In the genomic region with DNA sequence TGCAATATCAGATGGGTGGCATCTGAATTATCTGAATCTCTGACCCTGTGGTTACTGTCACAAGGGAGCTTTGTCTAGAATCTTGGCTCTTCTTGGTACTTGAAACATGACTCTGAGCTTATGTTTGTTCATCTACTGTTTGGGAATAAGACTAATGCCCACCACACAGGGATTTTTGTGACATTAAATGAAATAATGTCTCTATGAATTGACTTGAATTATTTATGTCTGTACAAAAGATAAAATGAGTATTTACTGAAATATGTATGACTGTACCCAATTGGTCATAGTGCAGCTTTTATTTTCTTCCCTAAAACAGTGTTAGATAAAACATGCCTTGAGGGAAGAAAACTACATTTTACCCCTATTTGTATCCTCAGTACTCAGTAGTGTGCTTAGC, we compare ENCODE assay signal across 15 cellular contexts.
DNase-seq lines count a peak whose midpoint lies in the region; ATAC-seq, FAIRE-seq and TF ChIP-seq lines count a peak whose summit lies in the region.
"Had no signal": no experiment of that assay in that cellular context is flagged by ENCODE, and none has a peak within 500 bp of the region (broad histone marks: within the 10 kb centered on the region; RNA-seq: fewer than 3 reads in every experiment).

No MANE protein-coding gene starts in this region.

- DNase-seq in HCT116 (ENCODE audit: low read depth, low spot score) (no peak), PC-3 (peak; percentile 76), bronchial epithelial cell (ENCODE audit: low read depth) (peak; percentile 32), myocyte (ENCODE audit: low read depth) (peak; percentile 57), NCI-H2107 treated with DMSO at 0.1 percent for 48 hours (lab: John Stamatoyannopoulos, UW; ENCODE audit: unreplicated experiment) (no peak)
- DNase-seq in stimulated activated naive CD8-positive, alpha-beta T cell treated with anti-CD3 and anti-CD28 coated beads, Interleukin-15, Interleukin-2, amounts not matched to agents 100 U/mL and 50 U/mL, for 24 hours: no peak
- DNase-seq: C1 segment of cervical spinal cord; CD4-positive, alpha-beta T cell; DMS79; HCEC 1CT had no signal

- POLR2A ChIA-PET in HCT116 (lab: Charles Lee) (no interaction called here), PC-3 (lab: Charles Lee; ENCODE audit: unreplicated experiment) (interaction anchor here (0.7 kb wide), 1 partner anchor 25 kb away, joined by 4 read pairs; no protein-coding TSS in a partner anchor)

- ATAC-seq in HCT116 (no peak), PC-3 (peak; percentile 82), GM18870 (IDR thresholded peaks at IDR 0.05; ENCODE audit: unreplicated experiment) (no peak)
- ATAC-seq in stimulated activated naive CD8-positive, alpha-beta T cell treated with anti-CD3 and anti-CD28 coated beads, Interleukin-15, Interleukin-2, amounts not matched to agents 100 U/mL and 50 U/mL, for 24 hours: no peak
- ATAC-seq: HepG2 had no signal

- H3F3A ChIP-seq in PC-3 (ENCODE audit: low read length, unreplicated experiment): no peaks in the 10 kb centered on the region

- H4K20me1 ChIP-seq in HCT116 (ENCODE audit: insufficient read depth) (no peaks in the 10 kb centered on the region), PC-3 (ENCODE audit: low read length) (no peaks in the 10 kb centered on the region)

- H3K4me3 ChIP-seq in HCT116 (replicated peaks in 1 of 2; ENCODE audit: low read depth in 1 of 2, low read length in 2 of 2): no peak overlapping the region
- no peak overlapping the region for H3K4me3 ChIP-seq in PC-3 (ENCODE audit: low read length)
- no peak overlapping the region for H3K4me3 ChIP-seq in bronchial epithelial cell (ENCODE audit: low read depth, low read length)

- H3K36me3 ChIP-seq in HCT116 (ENCODE audit: control insufficient read depth in 1 of 2, insufficient read depth in 2 of 2, low read length in 2 of 2) (no peaks in the 10 kb centered on the region), PC-3 (ENCODE audit: low read depth, low read length) (no peaks in the 10 kb centered on the region), bronchial epithelial cell (ENCODE audit: control insufficient read depth, insufficient read depth, low read length) (no peaks in the 10 kb centered on the region)

- CTCF ChIA-PET in HCT116 (lab: Charles Lee): no interaction called here
- CTCF ChIA-PET in PC-3 (lab: Charles Lee): no interaction called here

- H3K27me3 ChIP-seq in HCT116 (ENCODE audit: insufficient read depth, low read length): no peaks in the 10 kb centered on the region
- no peaks in the 10 kb centered on the region for H3K27me3 ChIP-seq in PC-3 (ENCODE audit: low read length)
- H3K27me3 ChIP-seq in bronchial epithelial cell (ENCODE audit: control insufficient read depth, insufficient read depth, low read length): no peaks in the 10 kb centered on the region

- H3K79me2 ChIP-seq in HCT116 (ENCODE audit: insufficient read depth, low read length) (no peaks in the 10 kb centered on the region), PC-3 (ENCODE audit: low read length) (no peaks in the 10 kb centered on the region)

- RAD21 ChIA-PET in HCT116 (lab: Charles Lee; ENCODE audit: low non-redundant PET in 1 of 2, low total read pairs in 2 of 2, uncharacterized antibody in 2 of 2, unreplicated experiment in 2 of 2): no interaction called here

- no peak for FAIRE-seq in bronchial epithelial cell (lab: Jason Lieb, UNC)
- FAIRE-seq: GM12891, H1, HepG2, HTR-8/SVneo had no signal

- peak overlapping the region; percentile 40 for H2AFZ ChIP-seq in HCT116 (ENCODE audit: low read depth, low read length, poor library complexity, severe bottlenecking)
- H2AFZ ChIP-seq in PC-3 (ENCODE audit: low read length): no peak overlapping the region

- H3K4me1 ChIP-seq in HCT116 (ENCODE audit: control insufficient read depth in 1 of 2, insufficient read depth in 2 of 2, low read length in 2 of 2) (no peaks in the 10 kb centered on the region), PC-3 (ENCODE audit: insufficient read depth, low read length) (peaks cover 15% of the 10 kb centered on the region)

- no peaks in the 10 kb centered on the region; the same call in 1 of the 2 replicates for H3K9me2 ChIP-seq in HCT116 (ENCODE audit: insufficient read depth)
- no peaks in the 10 kb centered on the region for H3K9me2 ChIP-seq in PC-3 (replicated peaks; ENCODE audit: low read length)

- TF ChIP-seq RAD21 in HCT116 (IDR thresholded peaks at IDR 0.05; ENCODE audit: low read depth): no peak

- TF ChIP-seq POLR2A in HCT116 (IDR thresholded peaks at IDR 0.05; ENCODE audit: borderline replicate concordance, extremely low read depth, insufficient read depth, insufficient read length): no peak

- no peak overlapping the region for H3K4me2 ChIP-seq in HCT116 (ENCODE audit: low read length)
- H3K4me2 ChIP-seq in PC-3 (ENCODE audit: low read length): 0 out of 2 replicates have a peak overlapping the region, but pooled peaks have one; percentile 11

- H3K27ac ChIP-seq in HCT116 (ENCODE audit: low read depth, low read length) (no peak overlapping the region), PC-3 (ENCODE audit: low read length) (peak overlapping the region; percentile 29)

- no peak overlapping the region for H3K9ac ChIP-seq in HCT116 (ENCODE audit: low read length)
- no peak overlapping the region for H3K9ac ChIP-seq in PC-3 (ENCODE audit: low read length)

- intact Hi-C loops in HCT116 (cut with micrococcal nuclease): no loop called here
- intact Hi-C loops in PC-3 (cut with micrococcal nuclease): no loop called here

- H3K9me3 ChIP-seq in HCT116 (ENCODE audit: control insufficient read depth in 1 of 2, insufficient read depth in 1 of 2, low read depth in 1 of 2, low read length in 2 of 2) (no peaks in the 10 kb centered on the region), PC-3 (ENCODE audit: low read length) (no peaks in the 10 kb centered on the region)

- BruUV-seq in HCT116 (replicated peaks; lab: Mats Ljungman, UMichigan) (no TSS peak), PC-3 (replicated peaks; lab: Mats Ljungman, UMichigan) (no TSS peak)

- TF ChIP-seq CTCF in HCT116 (IDR thresholded peaks at IDR 0.05 in 2 of 3, conservative IDR thresholded peaks at IDR 0.05 in 1 of 3; ENCODE audit: borderline replicate concordance in 1 of 3, insufficient read depth in 1 of 3, low read depth in 2 of 3, low read length in 2 of 3) (no peak), PC-3 (conservative IDR thresholded peaks at IDR 0.05; ENCODE audit: low read depth, low read length) (no peak), bronchial epithelial cell (IDR thresholded peaks at IDR 0.05; ENCODE audit: insufficient read depth, low read length, severe bottlenecking) (no peak)

TF ChIP-seq in HCT116, 20 proteins besides CTCF, POLR2A, EP300 and RAD21:
- TF ChIP-seq ZNF274 (IDR thresholded peaks at IDR 0.05; ENCODE audit: low read depth, low read length) (no peak), YY1 (IDR thresholded peaks at IDR 0.05; ENCODE audit: extremely low read depth, insufficient replicate concordance, low read depth, low read length) (no peak)

Comparison
In these comparisons a context has a peak if more than half of its experiments do, and no peak if none do; other contexts are left out.
1. DNase-seq: peak in PC-3 (single experiment), bronchial epithelial cell (single experiment) and myocyte (single experiment); none in HCT116 (single experiment), stimulated activated naive CD8-positive, alpha-beta T cell treated with anti-CD3 and anti-CD28 coated beads, Interleukin-15, Interleukin-2, amounts not matched to agents 100 U/mL and 50 U/mL, for 24 hours (single experiment) and NCI-H2107 treated with DMSO at 0.1 percent for 48 hours (single experiment).